Comparison of ENCODE assay signal across 16 cellular contexts in the genomic region with DNA sequence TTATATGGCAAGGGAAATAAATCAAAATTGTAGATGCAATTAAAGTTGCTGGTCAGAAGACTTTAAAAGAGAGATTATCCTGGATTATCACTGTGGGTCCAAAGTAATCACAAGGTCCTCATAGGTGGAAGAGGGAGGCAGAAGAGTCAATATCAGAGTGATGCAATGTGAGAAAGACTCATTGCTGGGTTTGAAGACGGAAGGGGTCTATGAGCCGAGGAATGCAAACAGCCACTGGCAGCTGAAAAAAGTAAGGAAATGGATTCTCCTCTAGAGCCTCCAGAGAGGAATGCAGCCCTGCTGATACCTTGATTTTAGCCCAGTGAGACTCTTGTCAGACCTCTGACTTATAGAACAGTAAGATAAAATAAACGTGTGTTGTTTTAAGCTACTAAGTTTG. TPM values are rescaled to one million over a fixed set of nuclear protein-coding genes. Genes with fewer than 3 reads are reported as not detected.
DNase-seq lines count a peak whose midpoint lies in the region; ATAC-seq and TF ChIP-seq lines count a peak whose summit lies in the region.
"Had no signal": no experiment of that assay in that cellular context is flagged by ENCODE, and none has a peak within 500 bp of the region (broad histone marks: within the 10 kb centered on the region; RNA-seq: fewer than 3 reads in every experiment).

No MANE protein-coding gene starts in this region.

- H3K4me1 Mint-ChIP-seq in Caco-2 (ENCODE audit: low read depth, unreplicated experiment) = peaks cover 27% of the 10 kb centered on the region

- no peak overlapping the region for H3K4me3 Mint-ChIP-seq in Caco-2 (ENCODE audit: unreplicated experiment)

- DNase-seq in Caco-2 (peak; percentile 32 to 43), NCI-H82 treated with DMSO at 0.1 percent for 48 hours (lab: John Stamatoyannopoulos, UW; ENCODE audit: unreplicated experiment) (peak; percentile 84), hepatocyte (ENCODE audit: low spot score) (peak; percentile 8), dedifferentiated amniotic fluid mesenchymal stem cell (ENCODE audit: extremely low spot score) (no peak), thyroid gland (no peak), hypothalamus (lab: John Stamatoyannopoulos, UW) (no peak)
- DNase-seq: DMS153, GM23248, IMR-90, NCI-H187 treated with DMSO at 0.1 percent for 48 hours, NCI-H2171, SHP77 treated with DMSO at 0.1 percent for 48 hours had no signal

- no peak overlapping the region for H2AFZ ChIP-seq in hepatocyte
- H2AFZ ChIP-seq: GM23248 had no signal

- no peak overlapping the region for H3K4me2 ChIP-seq in hepatocyte

- CTCF ChIA-PET in Caco-2 (lab: Charles Lee) = no interaction called here

- no peak overlapping the region for H3K9ac ChIP-seq in liver (ENCODE audit: low read depth in 1 of 2, low read length in 2 of 2)
- H3K9ac ChIP-seq: GM23248 had no signal

- 24% methylated on average over 3 of the region's 3 CpGs for WGBS in hepatocyte (ENCODE audit: low lambda C conversion rate, missing lambda C conversion rate)
- 49% methylated on average over 3 of the region's 3 CpGs for WGBS in liver
- 68 to 75% methylated on average over 3 of the region's 3 CpGs for WGBS in thyroid gland, 2 donors

- no peaks in the 10 kb centered on the region for H3K9me3 Mint-ChIP-seq in Caco-2 (ENCODE audit: unreplicated experiment)

- POLR2A ChIA-PET in Caco-2 (lab: Charles Lee) = interaction anchor here (0.7 kb wide), 1 partner anchor 1966 kb away, joined by 13 read pairs; no protein-coding TSS in a partner anchor

- H3K4me3 ChIP-seq in Caco-2 (ENCODE audit: low read depth, low read length) (no peak overlapping the region), hepatocyte (no peak overlapping the region), liver (ENCODE audit: low read depth in 1 of 3, low read length in 3 of 3) (no peak overlapping the region), thyroid gland (replicated peaks in 1 of 3) (no peak overlapping the region)
- H3K4me3 ChIP-seq: GM12878, GM23248 had no signal

- H3K9me3 ChIP-seq in Caco-2 = no peaks in the 10 kb centered on the region
- no peaks in the 10 kb centered on the region for H3K9me3 ChIP-seq in hepatocyte (ENCODE audit: low read depth)
- no peaks in the 10 kb centered on the region for H3K9me3 ChIP-seq in liver (ENCODE audit: control insufficient read depth in 4 of 4, low read length in 3 of 4)
- no peaks in the 10 kb centered on the region for H3K9me3 ChIP-seq in thyroid gland

- H3K4me1 ChIP-seq in Caco-2 (peaks cover 17% of the 10 kb centered on the region), hepatocyte (ENCODE audit: insufficient read depth) (peaks cover 16% of the 10 kb centered on the region), liver (ENCODE audit: control insufficient read depth in 4 of 4, insufficient read depth in 4 of 4, low read length in 3 of 4) (peaks cover 5 to 40% (median 20%) of the 10 kb centered on the region in 4 donors), thyroid gland (no peaks in the 10 kb centered on the region)

- H3K36me3 ChIP-seq in Caco-2 (ENCODE audit: control insufficient read depth, insufficient read depth, low read length) = no peaks in the 10 kb centered on the region
- H3K36me3 ChIP-seq in hepatocyte (replicated peaks; ENCODE audit: insufficient read depth, low read depth) = no peaks in the 10 kb centered on the region
- H3K36me3 ChIP-seq in liver (ENCODE audit: control insufficient read depth in 4 of 4, insufficient read depth in 3 of 4, low read depth in 1 of 4, low read length in 3 of 4) = no peaks in the 10 kb centered on the region
- no peaks in the 10 kb centered on the region for H3K36me3 ChIP-seq in thyroid gland

- H3K27me3 ChIP-seq in Caco-2 (replicated peaks; ENCODE audit: control insufficient read depth, insufficient read depth, low read length) (no peaks in the 10 kb centered on the region), hepatocyte (no peaks in the 10 kb centered on the region), liver (ENCODE audit: control insufficient read depth in 4 of 4, insufficient read depth in 4 of 4, low read length in 3 of 4) (no peaks in the 10 kb centered on the region), thyroid gland (no peaks in the 10 kb centered on the region)

- no peak for TF ChIP-seq POLR2A in thyroid gland (IDR thresholded peaks at IDR 0.05)

- BruUV-seq in Caco-2 (replicated peaks; lab: Mats Ljungman, UMichigan) = no TSS peak

- H4K20me1 ChIP-seq in hepatocyte (ENCODE audit: insufficient read depth, poor library complexity, severe bottlenecking) = no peaks in the 10 kb centered on the region

- no peak for TF ChIP-seq RAD21 in liver (IDR thresholded peaks at IDR 0.05)

- H3K27ac ChIP-seq in hepatocyte (peak overlapping the region; percentile 20), liver (ENCODE audit: low read depth in 1 of 2, low read length in 2 of 2) (no peak overlapping the region), thyroid gland (no peak overlapping the region)
- H3K27ac ChIP-seq: C4-2B, GM23248 had no signal

- peaks cover 9% of the 10 kb centered on the region for H3K36me3 Mint-ChIP-seq in Caco-2 (ENCODE audit: insufficient read depth, unreplicated experiment)

- no peaks in the 10 kb centered on the region for H3K79me2 ChIP-seq in hepatocyte

- H3K27ac Mint-ChIP-seq in Caco-2 (ENCODE audit: unreplicated experiment) = peak overlapping the region; percentile 42

- no peaks in the 10 kb centered on the region for H3K9me2 ChIP-seq in hepatocyte (replicated peaks; ENCODE audit: insufficient read depth)

- no peaks in the 10 kb centered on the region for H3K27me3 Mint-ChIP-seq in Caco-2 (ENCODE audit: insufficient read depth, unreplicated experiment)

- TF ChIP-seq CTCF in Caco-2 (IDR thresholded peaks at IDR 0.05; ENCODE audit: insufficient read depth in 1 of 2, low read depth in 1 of 2, low read length in 1 of 2, severe bottlenecking in 1 of 2, unreplicated experiment in 1 of 2) (no peak), hepatocyte (IDR thresholded peaks at IDR 0.05; ENCODE audit: poor library complexity) (no peak), liver (IDR thresholded peaks at IDR 0.05; ENCODE audit: low read depth, low read length, missing input control) (no peak), thyroid gland (IDR thresholded peaks at IDR 0.05) (no peak)

- intact Hi-C loops in Caco-2 (cut with micrococcal nuclease; ENCODE audit: unreplicated experiment) = no loop called here
- intact Hi-C loops in thyroid gland (cut with DNase I) = no loop called here

- no peak for ATAC-seq in HG02798 (IDR thresholded peaks at IDR 0.05; ENCODE audit: poor library complexity, unreplicated experiment)
- ATAC-seq: GM12878 had no signal

TF ChIP-seq in liver, 16 proteins besides CTCF, POLR2A, EP300 and RAD21:
- TF ChIP-seq, protein P1, sequence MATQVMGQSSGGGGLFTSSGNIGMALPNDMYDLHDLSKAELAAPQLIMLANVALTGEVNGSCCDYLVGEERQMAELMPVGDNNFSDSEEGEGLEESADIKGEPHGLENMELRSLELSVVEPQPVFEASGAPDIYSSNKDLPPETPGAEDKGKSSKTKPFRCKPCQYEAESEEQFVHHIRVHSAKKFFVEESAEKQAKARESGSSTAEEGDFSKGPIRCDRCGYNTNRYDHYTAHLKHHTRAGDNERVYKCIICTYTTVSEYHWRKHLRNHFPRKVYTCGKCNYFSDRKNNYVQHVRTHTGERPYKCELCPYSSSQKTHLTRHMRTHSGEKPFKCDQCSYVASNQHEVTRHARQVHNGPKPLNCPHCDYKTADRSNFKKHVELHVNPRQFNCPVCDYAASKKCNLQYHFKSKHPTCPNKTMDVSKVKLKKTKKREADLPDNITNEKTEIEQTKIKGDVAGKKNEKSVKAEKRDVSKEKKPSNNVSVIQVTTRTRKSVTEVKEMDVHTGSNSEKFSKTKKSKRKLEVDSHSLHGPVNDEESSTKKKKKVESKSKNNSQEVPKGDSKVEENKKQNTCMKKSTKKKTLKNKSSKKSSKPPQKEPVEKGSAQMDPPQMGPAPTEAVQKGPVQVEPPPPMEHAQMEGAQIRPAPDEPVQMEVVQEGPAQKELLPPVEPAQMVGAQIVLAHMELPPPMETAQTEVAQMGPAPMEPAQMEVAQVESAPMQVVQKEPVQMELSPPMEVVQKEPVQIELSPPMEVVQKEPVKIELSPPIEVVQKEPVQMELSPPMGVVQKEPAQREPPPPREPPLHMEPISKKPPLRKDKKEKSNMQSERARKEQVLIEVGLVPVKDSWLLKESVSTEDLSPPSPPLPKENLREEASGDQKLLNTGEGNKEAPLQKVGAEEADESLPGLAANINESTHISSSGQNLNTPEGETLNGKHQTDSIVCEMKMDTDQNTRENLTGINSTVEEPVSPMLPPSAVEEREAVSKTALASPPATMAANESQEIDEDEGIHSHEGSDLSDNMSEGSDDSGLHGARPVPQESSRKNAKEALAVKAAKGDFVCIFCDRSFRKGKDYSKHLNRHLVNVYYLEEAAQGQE (IDR thresholded peaks at IDR 0.05) = no peak
- TF ChIP-seq TAF1 (conservative IDR thresholded peaks at IDR 0.05) (no peak), HNF4A (conservative IDR thresholded peaks at IDR 0.05) (peak; percentile 19 to 28)

RNA-seq across cellular contexts. Expression of gene MUTYH, which starts 59.8 kb away (rescaled TPM):
- total RNA-seq in Caco-2 (2022) (46.3 and 48.4 TPM in 2 replicates), hepatocyte (16.6 and 23.5 TPM in 2 replicates), liver (10 to 100 TPM in 1 of 2 donors, 1 to 10 TPM in 1; 6.8 to 10.0 TPM), thyroid gland (10 to 100 TPM; 23.7 to 45.9 (median 31.7) TPM)
- polyA plus RNA-seq in hepatocyte (24.9 and 29.6 TPM in 2 replicates), liver (1 to 10 TPM; 5.2 to 9.5 TPM)

Comparison
In these comparisons a context has a peak if more than half of its experiments do, and no peak if none do; other contexts are left out.
1. DNase-seq: peak in Caco-2 (2 of 2), NCI-H82 treated with DMSO at 0.1 percent for 48 hours (single experiment) and hepatocyte (single experiment); none in dedifferentiated amniotic fluid mesenchymal stem cell (single experiment), thyroid gland (0 of 2) and hypothalamus (0 of 51).